In the genomic region with DNA sequence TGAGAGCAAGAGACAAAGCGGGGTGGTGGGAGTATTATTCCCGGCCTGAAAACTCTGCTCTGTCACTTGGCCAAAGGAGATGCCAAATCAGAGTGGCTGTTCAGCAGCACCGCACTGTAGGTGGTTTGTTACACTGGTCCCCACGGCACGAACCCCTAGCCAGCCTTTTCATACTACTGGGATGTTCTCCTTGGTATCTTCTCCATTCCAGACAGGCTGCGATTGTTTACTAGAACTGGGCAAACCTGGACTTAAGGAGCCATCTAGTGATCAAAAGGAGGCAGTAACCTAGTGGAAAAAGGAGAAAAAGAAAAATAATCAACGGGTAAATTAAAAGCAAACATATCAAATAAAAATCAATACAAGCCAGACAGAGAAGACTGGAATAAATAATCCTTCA, we compare ENCODE assay signal across 8 cellular contexts. TPM values are rescaled to one million over a fixed set of nuclear protein-coding genes. Genes with fewer than 3 reads are reported as not detected.
DNase-seq lines count a peak whose midpoint lies in the region; ATAC-seq and TF ChIP-seq lines count a peak whose summit lies in the region.

No MANE protein-coding gene starts in this region.

- H3K36me3 ChIP-seq in heart right ventricle: no peaks in the 10 kb centered on the region

- DNase-seq in NCI-H1417 (lab: John Stamatoyannopoulos, UW) (peak in 2 of 3 experiments; percentile 45 to 60), NCI-H1417 treated with DMSO at 0.1 percent for 48 hours (lab: John Stamatoyannopoulos, UW) (no peak), HS-5 (ENCODE audit: low read depth) (peak; percentile 9), SW480 (ENCODE audit: low spot score) (peak; percentile 50), left lobe of liver (ENCODE audit: low spot score) (no peak), heart right ventricle (no peak), retina (no peak)

- H3K9me3 ChIP-seq in heart right ventricle: peaks cover 0 to 3% (median 0%) of the 10 kb centered on the region in 11 donors

- H3K27me3 ChIP-seq in heart right ventricle: no peaks in the 10 kb centered on the region

- TF ChIP-seq CTCF in heart right ventricle (IDR thresholded peaks at IDR 0.05): no peak

- H3K4me1 ChIP-seq in heart right ventricle: no peaks in the 10 kb centered on the region

- ATAC-seq in left lobe of liver (peak; percentile 94), HG03439 (IDR thresholded peaks at IDR 0.05; ENCODE audit: unreplicated experiment) (no peak), heart right ventricle (no peak)

- H3K4me3 ChIP-seq in heart right ventricle: no peak overlapping the region

- intact Hi-C loops in heart right ventricle (cut with DNase I): no loop called here

- WGBS in heart right ventricle, 2 donors: 60 to 72% methylated on average over 7 of the region's 7 CpGs

- H3K27ac ChIP-seq in heart right ventricle: no peak overlapping the region

RNA-seq across cellular contexts. Expression of gene TMTC2, which starts 58.9 kb away (rescaled TPM):
- total RNA-seq in left lobe of liver (0.93 TPM), heart right ventricle (1 to 10 TPM; 1.6 to 4.4 (median 2.7) TPM)
- 1 to 10 TPM; 1.8 TPM for polyA plus RNA-seq in heart right ventricle

Comparison
In these comparisons a context has a peak if more than half of its experiments do, and no peak if none do; other contexts are left out.
1. DNase-seq: peak in NCI-H1417 (2 of 3), HS-5 (single experiment) and SW480 (single experiment); none in NCI-H1417 treated with DMSO at 0.1 percent for 48 hours (single experiment), left lobe of liver (single experiment), heart right ventricle (0 of 2) and retina (single experiment).